24 cellular contexts compared by ENCODE assay signal in genomic region chr11:132238331-132238730, GRCh38.
"Had no signal": no experiment of that assay in that cellular context is flagged by ENCODE, and none has a peak within 500 bp of the region (broad histone marks: within the 10 kb centered on the region; RNA-seq: fewer than 3 reads in every experiment).

No MANE protein-coding gene starts in this region.

- H3K9me3 ChIP-seq: left ventricle myocardium inferior, lower lobe of right lung, prostate gland, right lobe of liver, tibial artery, upper lobe of left lung, uterus had no signal

- H3K4me3 ChIP-seq: hepatocyte, left ventricle myocardium inferior, lower lobe of right lung, prostate gland, right lobe of liver, tibial artery, upper lobe of left lung, uterus had no signal

- ATAC-seq: left cardiac atrium; lower lobe of right lung; naive thymus-derived CD4-positive, alpha-beta T cell; right lobe of liver; stimulated activated effector memory CD8-positive, alpha-beta T cell treated with anti-CD3 and anti-CD28 coated beads, Interleukin-12 subunit alpha, Interleukin-12 subunit beta, amount 100 ng/mL, for 72 hours had no signal

- H3K4me1 ChIP-seq: left ventricle myocardium inferior, lower lobe of right lung, parathyroid adenoma, prostate gland, right lobe of liver, tibial artery, upper lobe of left lung, uterus had no signal

- H3K27ac ChIP-seq: hepatocyte, left ventricle myocardium inferior, lower lobe of right lung, parathyroid adenoma, prostate gland, right lobe of liver, tibial artery, upper lobe of left lung, uterus had no signal

- DNase-seq: effector CD4-positive, alpha-beta T cell; endodermal cell; erythroblast; foreskin melanocyte; head of caudate nucleus; kidney; left cardiac atrium; left ventricle myocardium inferior; lower lobe of right lung; mesenchymal stem cell; midbrain; naive thymus-derived CD4-positive, alpha-beta T cell; nephron progenitor cell; retina; right lobe of liver; stimulated activated CD4-positive, alpha-beta T cell treated with anti-CD3 and anti-CD28 coated beads, Interleukin-4, amount 100 ng/mL, for 1 hour; stimulated activated CD8-positive, alpha-beta memory T cell treated with anti-CD3 and anti-CD28 coated beads, Interleukin-4, amount 100 ng/mL, for 48 hours; tibial artery; upper lobe of left lung; uterus had no signal

- H3K27me3 ChIP-seq: hepatocyte, right lobe of liver, tibial artery, upper lobe of left lung, uterus had no signal

- H3K36me3 ChIP-seq: left ventricle myocardium inferior, lower lobe of right lung, prostate gland, right lobe of liver, tibial artery, upper lobe of left lung, uterus had no signal
